8 cellular contexts compared by ENCODE assay signal in genomic region chr10:102117391-102118159, GRCh38. TPM values are rescaled to one million over a fixed set of nuclear protein-coding genes. Genes with fewer than 3 reads are reported as not detected.
DNase-seq lines count a peak whose midpoint lies in the region; ATAC-seq, FAIRE-seq and TF ChIP-seq lines count a peak whose summit lies in the region.

No MANE protein-coding gene starts in this region.

- H3K9me2 ChIP-seq in SK-N-SH: no peaks in the 10 kb centered on the region

- H3K27me3 ChIP-seq in SK-N-SH (ENCODE audit: insufficient read depth) (no peaks in the 10 kb centered on the region), cardiac muscle cell (no peaks in the 10 kb centered on the region), pancreas (no peaks in the 10 kb centered on the region)

- peak overlapping the region; percentile 86 to 99 for H3K27ac ChIP-seq in SK-N-SH (ENCODE audit: low read depth in 2 of 2, low read length in 1 of 2)
- H3K27ac ChIP-seq in cardiac muscle cell: peak overlapping the region; percentile 97
- peak overlapping the region in 3 of 4 donors; percentile 55 to 81 (median 72) for H3K27ac ChIP-seq in pancreas

- H3K4me1 Mint-ChIP-seq in activated naive CD8-positive, alpha-beta T cell treated with anti-CD3 and anti-CD28 coated beads, Interleukin-2, amount 10 ng/mL, durations not matched to agents 7 days and 5 days: peaks cover 55% of the 10 kb centered on the region

- no peak for FAIRE-seq in pancreas (lab: Jason Lieb, UNC)

- H3K4me3 ChIP-seq in SK-N-SH (ENCODE audit: low read depth in 2 of 2, low read length in 1 of 2): peak overlapping the region; percentile 29 to 86
- H3K4me3 ChIP-seq in cardiac muscle cell: peak overlapping the region; percentile 15
- H3K4me3 ChIP-seq in pancreas: peak overlapping the region in 2 of 4 donors; percentile 6 to 78

- H2AFZ ChIP-seq in SK-N-SH (ENCODE audit: low read depth): no peak overlapping the region

- POLR2A ChIA-PET in SK-N-SH (lab: Yijun Ruan, JAX): interaction anchor here (0.5 to 1.4 kb wide), 3 partner anchors 34 to 1985 kb away, joined by 3 to 4 read pairs (median 4); no protein-coding TSS in a partner anchor
- POLR2A ChIA-PET in activated naive CD8-positive, alpha-beta T cell treated with anti-CD3 and anti-CD28 coated beads, Interleukin-2, amount 10 ng/mL, durations not matched to agents 7 days and 5 days (lab: Charles Lee): interaction anchor here (1.0 to 2.9 kb wide), 4 partner anchors 14 to 299 kb away, joined by 3 to 14 read pairs (median 4); partner anchors contain the start of gene OGA

- H3K9me3 ChIP-seq in SK-N-SH: no peaks in the 10 kb centered on the region
- no peaks in the 10 kb centered on the region for H3K9me3 ChIP-seq in cardiac muscle cell (ENCODE audit: low read depth)
- no peaks in the 10 kb centered on the region for H3K9me3 ChIP-seq in pancreas

- ATAC-seq in activated naive CD8-positive, alpha-beta T cell treated with anti-CD3 and anti-CD28 coated beads, Interleukin-2, amount 10 ng/mL, durations not matched to agents 7 days and 5 days (ENCODE audit: low read depth): peak; percentile 38
- ATAC-seq in pancreas (peak; percentile 20 to 40 (median 34)), GM21723 (IDR thresholded peaks at IDR 0.05; ENCODE audit: unreplicated experiment) (no peak)

- peak overlapping the region; percentile 88 for H3K4me3 Mint-ChIP-seq in activated naive CD8-positive, alpha-beta T cell treated with anti-CD3 and anti-CD28 coated beads, Interleukin-2, amount 10 ng/mL, durations not matched to agents 7 days and 5 days

- peak; percentile 40 for TF ChIP-seq CTCF in SK-N-SH (IDR thresholded peaks at IDR 0.05)
- peak; percentile 31 for TF ChIP-seq CTCF in cardiac muscle cell (IDR thresholded peaks at IDR 0.05; ENCODE audit: low read depth, low read length)
- TF ChIP-seq CTCF in pancreas (IDR thresholded peaks at IDR 0.05): no peak

- H3K36me3 Mint-ChIP-seq in activated naive CD8-positive, alpha-beta T cell treated with anti-CD3 and anti-CD28 coated beads, Interleukin-2, amount 10 ng/mL, durations not matched to agents 7 days and 5 days: peaks cover 7% of the 10 kb centered on the region

- H3K79me2 ChIP-seq in SK-N-SH (ENCODE audit: insufficient read depth): peaks cover 76% of the 10 kb centered on the region

- CTCF ChIA-PET in SK-N-SH (lab: Yijun Ruan, JAX): interaction anchor here (0.6 to 2.3 kb wide), 9 partner anchors 11 to 1119 kb away, joined by 3 to 10 read pairs (median 3); no protein-coding TSS in a partner anchor

- no peaks in the 10 kb centered on the region for H3K27me3 Mint-ChIP-seq in activated naive CD8-positive, alpha-beta T cell treated with anti-CD3 and anti-CD28 coated beads, Interleukin-2, amount 10 ng/mL, durations not matched to agents 7 days and 5 days

- H3F3A ChIP-seq in SK-N-SH (replicated peaks; ENCODE audit: insufficient read depth): peaks cover 19% of the 10 kb centered on the region

- peak overlapping the region; percentile 65 for H3K9ac ChIP-seq in SK-N-SH

- DNase-seq in DMS153 (lab: John Stamatoyannopoulos, UW) (peak; percentile 83), LHCN-M2 (ENCODE audit: low read depth) (peak; percentile 72), SK-N-SH (peak; percentile 89), cardiac muscle cell (ENCODE audit: low read depth in 1 of 2, low spot score in 1 of 2) (peak; percentile 88 to 89), pancreas (peak; percentile 78 to 94 (median 88)), ureter (ENCODE audit: low spot score) (peak; percentile 89)
- peak; percentile 68 for DNase-seq in activated naive CD8-positive, alpha-beta T cell treated with anti-CD3 and anti-CD28 coated beads, Interleukin-2, amount 10 ng/mL, durations not matched to agents 7 days and 5 days

- peaks cover 49 to 65% of the 10 kb centered on the region in 2 experiments for H3K4me1 ChIP-seq in SK-N-SH (ENCODE audit: control insufficient read depth in 1 of 2, insufficient read depth in 2 of 2, low read depth in 1 of 2, low read length in 1 of 2)
- peaks cover 59% of the 10 kb centered on the region for H3K4me1 ChIP-seq in cardiac muscle cell (ENCODE audit: low read depth)
- H3K4me1 ChIP-seq in pancreas: peaks cover 20 to 51% (median 30%) of the 10 kb centered on the region in 3 donors

- no peaks in the 10 kb centered on the region for H3K9me3 Mint-ChIP-seq in activated naive CD8-positive, alpha-beta T cell treated with anti-CD3 and anti-CD28 coated beads, Interleukin-2, amount 10 ng/mL, durations not matched to agents 7 days and 5 days

- TF ChIP-seq RAD21 in SK-N-SH (IDR thresholded peaks at IDR 0.05; ENCODE audit: low read length): peak; percentile 45; the same call in 1 of the 2 replicates

- peak overlapping the region; percentile 92 for H3K27ac Mint-ChIP-seq in activated naive CD8-positive, alpha-beta T cell treated with anti-CD3 and anti-CD28 coated beads, Interleukin-2, amount 10 ng/mL, durations not matched to agents 7 days and 5 days

- intact Hi-C loops in pancreas (cut with DNase I): no loop called here

- H3K36me3 ChIP-seq in SK-N-SH (replicated peaks in 1 of 2; ENCODE audit: control insufficient read depth in 1 of 2, insufficient read depth in 2 of 2, low read length in 1 of 2) (no peaks in the 10 kb centered on the region), cardiac muscle cell (no peaks in the 10 kb centered on the region), pancreas (no peaks in the 10 kb centered on the region)

- H4K20me1 ChIP-seq in SK-N-SH (ENCODE audit: insufficient read depth): peaks cover 16% of the 10 kb centered on the region

- peak in 1 of 2 experiments; percentile 43; a peak in 2 of 4 replicates for TF ChIP-seq EP300 in SK-N-SH (IDR thresholded peaks at IDR 0.05; ENCODE audit: borderline replicate concordance in 1 of 2, low read depth in 1 of 2, low read length in 1 of 2)

- peak overlapping the region; percentile 94 for H3K4me2 ChIP-seq in SK-N-SH

- WGBS in SK-N-SH (ENCODE audit: low lambda C conversion rate): 16% methylated on average over 11 of the region's 12 CpGs
- WGBS in pancreas, 2 donors: 7 to 13% methylated on average over 10 to 12 of the region's 12 CpGs

TF ChIP-seq in SK-N-SH, 30 proteins besides CTCF, POLR2A, EP300 and RAD21 (continues in another document):
- no peak; the same call in 1 of the 2 replicates for TF ChIP-seq SMC3 (IDR thresholded peaks at IDR 0.05; ENCODE audit: low read depth, low read length)
- TF ChIP-seq MXI1 (IDR thresholded peaks at IDR 0.05; ENCODE audit: low read depth, low read length): peak; percentile 96
- no peak for TF ChIP-seq EZH2phosphoT487 (IDR thresholded peaks at IDR 0.05; ENCODE audit: borderline replicate concordance, low read depth)
- peak; percentile 95 for TF ChIP-seq MAX (IDR thresholded peaks at IDR 0.05; ENCODE audit: low read depth)

RNA-seq across cellular contexts. Expression of gene LDB1, which starts 2.6 kb away (rescaled TPM):
- total RNA-seq in LHCN-M2 (2014; rRNA removed): 27.8 and 35.1 TPM in 2 replicates
- polyA plus RNA-seq in LHCN-M2 (2012): 37.3 TPM
- 85.9 and 113 TPM in 2 replicates for polyA plus RNA-seq in SK-N-SH (2012; rRNA removed)
- polyA plus RNA-seq in SK-N-SH (2012; cell fraction: cytosol; rRNA removed): 31.9 and 39.8 TPM in 2 replicates
- 361 and 398 TPM in 2 replicates for polyA plus RNA-seq in SK-N-SH (2012; cell fraction: nucleus; rRNA removed)
- total RNA-seq in activated naive CD8-positive, alpha-beta T cell treated with anti-CD3 and anti-CD28 coated beads, Interleukin-2, amount 10 ng/mL, durations not matched to agents 7 days and 5 days: 100 to 1,000 TPM; 115 to 117 TPM
- 109 and 112 TPM in 2 replicates for total RNA-seq in cardiac muscle cell
- polyA plus RNA-seq in cardiac muscle cell: 42.2 and 44.3 TPM in 2 replicates
- 10 to 100 TPM; 12.5 to 32.1 (median 16.5) TPM for total RNA-seq in pancreas
- 10 to 100 TPM; 20.1 to 26.2 TPM for polyA plus RNA-seq in pancreas
- 82.4 TPM for total RNA-seq in ureter

RNA-seq across cellular contexts. Expression of gene PPRC1, which starts 15.3 kb away (rescaled TPM):
- 23.1 and 26.0 TPM in 2 replicates for total RNA-seq in LHCN-M2 (2014; rRNA removed)
- polyA plus RNA-seq in LHCN-M2 (2012): 17.5 TPM
- polyA plus RNA-seq in SK-N-SH (2012; rRNA removed): 22.6 and 23.1 TPM in 2 replicates
- 9.6 and 13.0 TPM in 2 replicates for polyA plus RNA-seq in SK-N-SH (2012; cell fraction: cytosol; rRNA removed)
- polyA plus RNA-seq in SK-N-SH (2012; cell fraction: nucleus; rRNA removed): 77.6 and 92.4 TPM in 2 replicates
- total RNA-seq in activated naive CD8-positive, alpha-beta T cell treated with anti-CD3 and anti-CD28 coated beads, Interleukin-2, amount 10 ng/mL, durations not matched to agents 7 days and 5 days: 10 to 100 TPM; 46.4 to 47.4 TPM
- 21.5 and 22.9 TPM in 2 replicates for total RNA-seq in cardiac muscle cell
- polyA plus RNA-seq in cardiac muscle cell: 22.6 and 31.6 TPM in 2 replicates
- 10 to 100 TPM; 11.7 to 20.4 (median 16.9) TPM for total RNA-seq in pancreas
- polyA plus RNA-seq in pancreas: 10 to 100 TPM; 26.4 to 31.2 TPM
- 59.4 TPM for total RNA-seq in ureter

RNA-seq across cellular contexts. Expression of gene NOLC1, which starts 34.6 kb away (rescaled TPM):
- total RNA-seq in LHCN-M2 (2014; rRNA removed) (76.7 and 96.6 TPM in 2 replicates), cardiac muscle cell (52.3 and 62.2 TPM in 2 replicates), pancreas (10 to 100 TPM; 14.8 to 33.7 (median 27.6) TPM), ureter (92.1 TPM)
- 32.9 TPM for polyA plus RNA-seq in LHCN-M2 (2012)
- polyA plus RNA-seq in SK-N-SH (2012; rRNA removed) (71.8 and 94.6 TPM in 2 replicates), cardiac muscle cell (56.2 and 74.2 TPM in 2 replicates), pancreas (10 to 100 TPM; 15.1 to 23.8 TPM)
- 83.4 and 99.2 TPM in 2 replicates for polyA plus RNA-seq in SK-N-SH (2012; cell fraction: cytosol; rRNA removed)
- polyA plus RNA-seq in SK-N-SH (2012; cell fraction: nucleus; rRNA removed): 79.8 and 108 TPM in 2 replicates
- 10 to 100 TPM; 73.8 to 78.3 TPM for total RNA-seq in activated naive CD8-positive, alpha-beta T cell treated with anti-CD3 and anti-CD28 coated beads, Interleukin-2, amount 10 ng/mL, durations not matched to agents 7 days and 5 days

RNA-seq across cellular contexts. Expression of gene HPS6, which starts 52.4 kb away (rescaled TPM):
- 56.7 and 69.3 TPM in 2 replicates for total RNA-seq in LHCN-M2 (2014; rRNA removed)
- polyA plus RNA-seq in LHCN-M2 (2012): 18.8 TPM
- polyA plus RNA-seq in SK-N-SH (2012; rRNA removed): 7.3 and 7.8 TPM in 2 replicates
- 4.0 and 6.5 TPM in 2 replicates for polyA plus RNA-seq in SK-N-SH (2012; cell fraction: cytosol; rRNA removed)
- polyA plus RNA-seq in SK-N-SH (2012; cell fraction: nucleus; rRNA removed): 5.2 and 5.8 TPM in 2 replicates
- 10 to 100 TPM; 23.8 to 25.8 TPM for total RNA-seq in activated naive CD8-positive, alpha-beta T cell treated with anti-CD3 and anti-CD28 coated beads, Interleukin-2, amount 10 ng/mL, durations not matched to agents 7 days and 5 days
- total RNA-seq in cardiac muscle cell: 35.2 and 44.4 TPM in 2 replicates
- polyA plus RNA-seq in cardiac muscle cell: 23.6 and 26.6 TPM in 2 replicates
- total RNA-seq in pancreas: 10 to 100 TPM in 2 of 6 donors, 1 to 10 TPM in 4; 6.2 to 11.6 (median 8.6) TPM
- 1 to 10 TPM; 5.2 to 6.8 TPM for polyA plus RNA-seq in pancreas
- 16.0 TPM for total RNA-seq in ureter

Comparison
In these comparisons a context has a peak if more than half of its experiments do, and no peak if none do; other contexts are left out.
1. CTCF ChIP-seq: peak in SK-N-SH (single experiment) and cardiac muscle cell (single experiment); none in pancreas (0 of 4).
2. Peak in every context shown above with its lines, with median percentiles within 50 percentile points of each other: DNase-seq and H3K27ac ChIP-seq.